Comparison of ENCODE assay signal across 24 cellular contexts in genomic region chr15:68695061-68695595, GRCh38.
A peak's percentile ranks its signal among the peaks of the same experiment; 100 is the strongest.
DNase-seq lines count a peak whose midpoint lies in the region; ATAC-seq, FAIRE-seq and TF ChIP-seq lines count a peak whose summit lies in the region.
"Had no signal": no experiment of that assay in that cellular context is flagged by ENCODE, and none has a peak within 500 bp of the region (broad histone marks: within the 10 kb centered on the region; RNA-seq: fewer than 3 reads in every experiment).

No MANE protein-coding gene starts in this region.

- H2BK12ac ChIP-seq in H1 (ENCODE audit: low read depth, low read length): peak overlapping the region; percentile 63; the same call in 1 of the 2 replicates
- H2BK12ac ChIP-seq in neuronal stem cell (ENCODE audit: low read length): no peak overlapping the region

- no peaks in the 10 kb centered on the region for H4K20me1 ChIP-seq in BLaER1
- H4K20me1 ChIP-seq in H1 (replicated peaks in 1 of 2; ENCODE audit: control insufficient read depth in 1 of 2, insufficient read depth in 2 of 2, low read length in 2 of 2): no peaks in the 10 kb centered on the region

- H3K79me1 ChIP-seq in H1 (ENCODE audit: low read depth, low read length) (no peaks in the 10 kb centered on the region), neuronal stem cell (ENCODE audit: low read depth, low read length) (no peaks in the 10 kb centered on the region)

- H4K5ac ChIP-seq in H1 (ENCODE audit: insufficient read length, low read depth, low read length): no peak overlapping the region

- 0 out of 2 replicates have a peak overlapping the region, but pooled peaks have one; percentile 1 for H3K4me2 ChIP-seq in BLaER1
- H3K4me2 ChIP-seq in H1 (ENCODE audit: insufficient read depth in 1 of 2, low read depth in 2 of 2, low read length in 2 of 2): peak overlapping the region; percentile 2 to 23; a peak in 2 of 4 replicates
- no peak overlapping the region for H3K4me2 ChIP-seq in neuronal stem cell (ENCODE audit: insufficient read depth, low read length, poor library complexity, severe bottlenecking)

- no peak overlapping the region; the same call in 1 of the 2 replicates for H4K8ac ChIP-seq in H1 (ENCODE audit: extremely low read depth, insufficient read depth, low read length)
- no peak overlapping the region for H4K8ac ChIP-seq in neuronal stem cell (ENCODE audit: low read depth, low read length)

- DNase-seq in H1 (ENCODE audit: low read depth in 1 of 2, low spot score in 2 of 2) (no peak), neuronal stem cell (ENCODE audit: low spot score) (no peak), uterus (no peak)
- no peak for DNase-seq in stimulated activated CD4-positive, alpha-beta T cell treated with anti-CD3 and anti-CD28 coated beads, Interleukin-4, amount 100 ng/mL, for 4 hours
- DNase-seq: 8988T; C1 segment of cervical spinal cord; Calu3; CD8-positive, alpha-beta memory T cell; DMS153; GOT3; KBM-7; MM.1S; NCI-H1048; NCI-H1436; NCI-H187 treated with DMSO at 0.1 percent for 48 hours; NCI-H2107; NCI-H748 treated with DMSO at 0.1 percent for 48 hours; Right ventricle myocardium superior had no signal

- H3K4ac ChIP-seq in H1 (replicated peaks; ENCODE audit: insufficient read length, low read depth, low read length): no peak overlapping the region
- no peak overlapping the region for H3K4ac ChIP-seq in neuronal stem cell (ENCODE audit: low read length)

- H4K91ac ChIP-seq in H1 (replicated peaks; ENCODE audit: insufficient read length, low read length): no peak overlapping the region
- H4K91ac ChIP-seq in neuronal stem cell (ENCODE audit: low read depth, low read length, poor library complexity): no peak overlapping the region

- H3K14ac ChIP-seq in H1 (ENCODE audit: insufficient read length): no peak overlapping the region
- no peak overlapping the region for H3K14ac ChIP-seq in neuronal stem cell (ENCODE audit: low read length)

- H2BK120ac ChIP-seq in H1 (replicated peaks; ENCODE audit: low read depth, low read length) (no peak overlapping the region), neuronal stem cell (ENCODE audit: low read depth, low read length) (no peak overlapping the region)

- no peak for TF ChIP-seq EP300 in H1 (IDR thresholded peaks at IDR 0.05; ENCODE audit: borderline replicate concordance in 1 of 2, low read depth in 2 of 2, low read length in 2 of 2)

- H3K4me3 ChIP-seq in BLaER1 (no peak overlapping the region), H1 (ENCODE audit: extremely low read depth in 1 of 4, insufficient read depth in 2 of 4, low read depth in 3 of 4, low read length in 4 of 4) (no peak overlapping the region), neuronal stem cell (ENCODE audit: low read length in 2 of 2) (no peak overlapping the region), uterus (no peak overlapping the region)

- TF ChIP-seq POLR2A in H1 (IDR thresholded peaks at IDR 0.05; ENCODE audit: control extremely low read depth in 1 of 2, low read depth in 2 of 2, low read length in 2 of 2) (no peak), uterus (IDR thresholded peaks at IDR 0.05) (no peak)

- no peaks in the 10 kb centered on the region for H3K9me3 ChIP-seq in BLaER1
- no peaks in the 10 kb centered on the region for H3K9me3 ChIP-seq in H1 (ENCODE audit: insufficient read depth in 2 of 2, low read depth in 1 of 2, low read length in 1 of 2)
- H3K9me3 ChIP-seq in neuronal stem cell (replicated peaks in 1 of 2; ENCODE audit: control insufficient read depth in 2 of 2, insufficient read depth in 1 of 2, low read depth in 1 of 2, low read length in 2 of 2): peaks cover 0 to 3% of the 10 kb centered on the region in 2 donors
- no peaks in the 10 kb centered on the region for H3K9me3 ChIP-seq in uterus

- H3K79me2 ChIP-seq in H1 (ENCODE audit: control insufficient read depth in 1 of 2, insufficient read depth in 2 of 2, low read length in 2 of 2): no peaks in the 10 kb centered on the region

- peaks cover 3% of the 10 kb centered on the region; the same call in 1 of the 2 replicates for H3K23me2 ChIP-seq in H1 (ENCODE audit: low read depth, low read length)

- intact Hi-C loops in uterus (cut with DNase I; ENCODE audit: low total_unique reads): no loop called here

- H3K27ac ChIP-seq in BLaER1: no peak overlapping the region
- peak overlapping the region; percentile 91; the same call in 1 of the 2 replicates for H3K27ac ChIP-seq in VCaP
- H3K27ac ChIP-seq in H1 (ENCODE audit: low read depth, low read length): no peak overlapping the region
- H3K27ac ChIP-seq in neuronal stem cell (replicated peaks; ENCODE audit: low read length): no peak overlapping the region
- H3K27ac ChIP-seq in uterus: no peak overlapping the region
- H3K27ac ChIP-seq: HL-60 had no signal

- no peak for TF ChIP-seq RAD21 in H1 (IDR thresholded peaks at IDR 0.05 in 1 of 2, conservative IDR thresholded peaks at IDR 0.05 in 1 of 2; ENCODE audit: low read depth in 2 of 2, low read length in 2 of 2)

- ATAC-seq in GM21360 (IDR thresholded peaks at IDR 0.05; ENCODE audit: unreplicated experiment) (no peak), GM18502 (IDR thresholded peaks at IDR 0.05; ENCODE audit: poor library complexity, unreplicated experiment) (no peak)

- H3K36me3 ChIP-seq in BLaER1 (0 out of 2 replicates have a peak, but pooled peaks cover 12% of the 10 kb centered on the region), H1 (ENCODE audit: control insufficient read depth in 2 of 4, insufficient read depth in 4 of 4, low read length in 3 of 4) (no peaks in the 10 kb centered on the region), neuronal stem cell (replicated peaks in 1 of 2; ENCODE audit: control insufficient read depth in 2 of 2, insufficient read depth in 2 of 2, low read length in 2 of 2) (peaks cover 0 to 10% of the 10 kb centered on the region in 2 donors), uterus (no peaks in the 10 kb centered on the region)

- peaks cover 43% of the 10 kb centered on the region for H3K4me1 ChIP-seq in BLaER1
- peaks cover 2 to 18% (median 10%) of the 10 kb centered on the region in 4 experiments for H3K4me1 ChIP-seq in H1 (replicated peaks in 1 of 4; ENCODE audit: control insufficient read depth in 3 of 4, insufficient read depth in 4 of 4, low read length in 3 of 4)
- peaks cover 12 to 16% of the 10 kb centered on the region in 2 donors for H3K4me1 ChIP-seq in neuronal stem cell (ENCODE audit: control insufficient read depth in 2 of 2, insufficient read depth in 1 of 2, low read depth in 1 of 2, low read length in 2 of 2)
- H3K4me1 ChIP-seq in uterus: no peaks in the 10 kb centered on the region

- no peak for FAIRE-seq in H1 (lab: Jason Lieb, UNC)
- FAIRE-seq: GM12891 had no signal

- TF ChIP-seq CTCF in VCaP (conservative IDR thresholded peaks at IDR 0.05) (no peak), H1 (IDR thresholded peaks at IDR 0.05; ENCODE audit: control extremely low read depth in 1 of 3, insufficient read depth in 1 of 3, low read depth in 1 of 3, low read length in 3 of 3) (no peak), uterus (IDR thresholded peaks at IDR 0.05) (no peak)

- H3K18ac ChIP-seq in H1 (ENCODE audit: extremely low read depth, low read length) (no peak overlapping the region), neuronal stem cell (ENCODE audit: low read length) (peak overlapping the region; percentile 20)

- no peak overlapping the region for H3K23ac ChIP-seq in H1 (ENCODE audit: insufficient read length)
- no peak overlapping the region for H3K23ac ChIP-seq in neuronal stem cell (ENCODE audit: low read depth, low read length, poor library complexity)

- H2AFZ ChIP-seq in H1 (ENCODE audit: low read length) (peak overlapping the region; percentile 67), neuronal stem cell (ENCODE audit: low read length) (peak overlapping the region; percentile 81)

- 73% methylated on average over 9 of the region's 9 CpGs; no CpG with 5 or more reads in 1 of the 2 experiments for WGBS in H1 (ENCODE audit: extremely low coverage in 1 of 2, insufficient coverage in 1 of 2, insufficient read length in 1 of 2, insufficient replicate concordance in 2 of 2, low coverage in 1 of 2, low lambda C conversion rate in 2 of 2, missing lambda C conversion rate in 1 of 2), 2 experiments
- WGBS in neuronal stem cell (ENCODE audit: extremely low coverage in 2 of 2, insufficient read length in 2 of 2, insufficient replicate concordance in 1 of 2), 2 donors: no CpG with 5 or more reads among the region's 9 CpGs

- 0 out of 2 replicates have a peak overlapping the region, but pooled peaks have one; percentile 61 for H2BK15ac ChIP-seq in H1 (ENCODE audit: low read length)
- no peak overlapping the region for H2BK15ac ChIP-seq in neuronal stem cell (ENCODE audit: low read length)

- POLR2A ChIA-PET in H1 (lab: Charles Lee; ENCODE audit: partially characterized antibody): interaction anchor here (1.3 kb wide), 1 partner anchor 9 kb away, joined by 3 read pairs; no protein-coding TSS in a partner anchor

- H3K27me3 ChIP-seq in BLaER1 (no peaks in the 10 kb centered on the region), H1 (replicated peaks in 1 of 4; ENCODE audit: control insufficient read depth in 3 of 4, extremely low read depth in 1 of 4, insufficient read depth in 3 of 4, low read length in 3 of 4) (0 out of 7 replicates have a peak, but pooled peaks cover 0 to 3% (median 0%) of the 10 kb centered on the region in 4 experiments), neuronal stem cell (ENCODE audit: control insufficient read depth in 3 of 3, insufficient read depth in 3 of 3, low read depth in 1 of 3, low read length in 3 of 3) (no peaks in the 10 kb centered on the region), uterus (no peaks in the 10 kb centered on the region)

- CTCF ChIA-PET in H1 (lab: Charles Lee; ENCODE audit: partially characterized antibody): interaction anchor here (1.2 to 7.7 kb wide), 3 partner anchors 9 to 388 kb away, joined by 4 to 52 read pairs (median 4); no protein-coding TSS in a partner anchor

- no peak overlapping the region for H3K56ac ChIP-seq in H1 (replicated peaks; ENCODE audit: insufficient read length, low read depth, low read length)

- H2AK5ac ChIP-seq in H1 (ENCODE audit: low read depth, low read length) (no peak overlapping the region), neuronal stem cell (ENCODE audit: low read depth, low read length) (peak overlapping the region; percentile 5)

- peak overlapping the region; percentile 95 for H2BK20ac ChIP-seq in H1 (ENCODE audit: low read length)

- no peak overlapping the region; the same call in 1 of the 2 replicates for H2BK5ac ChIP-seq in H1 (ENCODE audit: low read depth, low read length)
- no peak overlapping the region for H2BK5ac ChIP-seq in neuronal stem cell (ENCODE audit: low read length)

- H3K9ac ChIP-seq in BLaER1 (no peak overlapping the region), H1 (replicated peaks in 1 of 4; ENCODE audit: extremely low read depth in 1 of 4, low read depth in 3 of 4, low read length in 3 of 4) (no peak overlapping the region), neuronal stem cell (ENCODE audit: low read depth, low read length, poor library complexity) (no peak overlapping the region)

TF ChIP-seq in H1, 55 proteins besides CTCF, POLR2A, EP300 and RAD21:
- peak; percentile 48 for TF ChIP-seq ASH2L (IDR thresholded peaks at IDR 0.05; ENCODE audit: low read length)
- TF ChIP-seq HDAC2 (IDR thresholded peaks at IDR 0.05; ENCODE audit: borderline replicate concordance in 1 of 2, low read depth in 2 of 2, low read length in 2 of 2): no peak
- no peak for TF ChIP-seq MAFK (IDR thresholded peaks at IDR 0.05; ENCODE audit: low read depth, low read length)
